Comparison of ENCODE assay signal across 9 cellular contexts in the genomic region with DNA sequence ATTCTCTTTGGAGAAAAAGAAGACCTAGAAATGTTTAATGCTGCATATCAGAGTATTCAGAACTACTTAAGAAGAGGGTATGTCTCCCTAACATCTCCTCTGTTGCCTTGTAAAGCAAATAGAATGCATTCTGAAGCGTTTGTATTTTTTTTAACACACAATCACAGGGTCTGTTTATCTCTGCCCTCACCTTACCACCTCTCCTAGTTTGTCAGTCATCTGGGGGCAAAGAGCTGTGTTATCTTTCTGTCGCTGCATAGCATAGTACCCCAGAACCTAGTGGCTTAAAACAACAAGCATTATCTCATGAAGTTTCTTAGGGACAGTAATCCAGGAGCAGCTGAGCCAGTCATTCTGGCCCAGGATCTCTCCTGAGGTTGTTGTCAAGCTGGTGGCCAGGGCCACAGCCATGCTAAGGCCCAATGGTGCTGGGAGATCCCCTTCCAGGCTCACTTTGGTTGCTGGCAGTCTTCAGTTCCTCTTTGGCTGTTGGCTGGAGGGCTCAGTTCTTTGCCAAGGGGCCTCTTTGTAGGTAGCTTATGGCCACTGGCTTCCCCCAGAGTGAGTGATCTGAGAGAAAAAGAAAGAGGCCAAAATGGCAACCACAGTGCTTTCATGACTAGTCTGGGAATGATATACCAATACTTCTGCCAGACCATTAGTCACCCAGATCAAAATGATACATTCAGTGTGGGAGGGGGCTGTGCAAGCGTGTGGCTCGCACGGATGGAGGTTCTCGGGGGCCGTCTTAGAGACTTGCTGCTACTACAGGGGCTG. TPM values are rescaled to one million over a fixed set of nuclear protein-coding genes. Genes with fewer than 3 reads are reported as not detected.
A peak's percentile ranks its signal among the peaks of the same experiment; 100 is the strongest.
DNase-seq lines count a peak whose midpoint lies in the region; ATAC-seq lines count a peak whose summit lies in the region.
"Had no signal": no experiment of that assay in that cellular context is flagged by ENCODE, and none has a peak within 500 bp of the region (broad histone marks: within the 10 kb centered on the region; RNA-seq: fewer than 3 reads in every experiment).

No MANE protein-coding gene starts in this region.

- H3K36me3 Mint-ChIP-seq in activated T-cell treated with anti-CD3 and anti-CD28 coated beads, Interleukin-2, amount 50 U/mL, for 4 hours (ENCODE audit: insufficient read depth): peaks cover 76% of the 10 kb centered on the region
- H3K36me3 Mint-ChIP-seq in immature natural killer cell: peaks cover 47 to 76% (median 50%) of the 10 kb centered on the region in 3 donors

- DNase-seq in stimulated activated naive CD4-positive, alpha-beta T cell treated with Interleukin-2 at 50 U/mL for 16 hours (lab: John Stamatoyannopoulos, UW): peak; percentile 41
- no peak for DNase-seq in stimulated activated naive CD4-positive, alpha-beta T cell (lab: John Stamatoyannopoulos, UW)
- no peak for DNase-seq in activated T-cell treated with anti-CD3 and anti-CD28 coated beads, Interleukin-2, amount 50 U/mL, for 4 hours
- DNase-seq in foreskin melanocyte (no peak), NCI-H1436 (lab: John Stamatoyannopoulos, UW) (no peak), immature natural killer cell (no peak), NCI-H446 (lab: John Stamatoyannopoulos, UW) (no peak)
- DNase-seq: mammary epithelial cell had no signal

- no peaks in the 10 kb centered on the region for H3K27me3 Mint-ChIP-seq in activated T-cell treated with anti-CD3 and anti-CD28 coated beads, Interleukin-2, amount 50 U/mL, for 4 hours (ENCODE audit: low read depth)
- no peaks in the 10 kb centered on the region for H3K27me3 Mint-ChIP-seq in immature natural killer cell (ENCODE audit: low read depth in 3 of 3)

- peak overlapping the region in 2 of 6 donors; percentile 2 to 22 for H3K27ac Mint-ChIP-seq in immature natural killer cell

- no peak overlapping the region for H3K4me3 Mint-ChIP-seq in activated T-cell treated with anti-CD3 and anti-CD28 coated beads, Interleukin-2, amount 50 U/mL, for 4 hours
- no peak overlapping the region for H3K4me3 Mint-ChIP-seq in immature natural killer cell

- no peaks in the 10 kb centered on the region for H3K9me3 Mint-ChIP-seq in activated T-cell treated with anti-CD3 and anti-CD28 coated beads, Interleukin-2, amount 50 U/mL, for 4 hours
- H3K9me3 Mint-ChIP-seq in immature natural killer cell: no peaks in the 10 kb centered on the region

- peaks cover 23% of the 10 kb centered on the region for H3K4me1 Mint-ChIP-seq in activated T-cell treated with anti-CD3 and anti-CD28 coated beads, Interleukin-2, amount 50 U/mL, for 4 hours (ENCODE audit: low read depth)
- peaks cover 0 to 2% of the 10 kb centered on the region in 2 donors for H3K4me1 Mint-ChIP-seq in immature natural killer cell

- peak; percentile 98 for ATAC-seq in HG02852 (IDR thresholded peaks at IDR 0.05; ENCODE audit: unreplicated experiment)
- ATAC-seq in activated T-cell treated with anti-CD3 and anti-CD28 coated beads, Interleukin-2, amount 50 U/mL, for 4 hours: peak; percentile 94 to 95

RNA-seq across cellular contexts. Expression of a gene that starts 17.8 kb away (rescaled TPM):
- total RNA-seq in activated T-cell treated with anti-CD3 and anti-CD28 coated beads, Interleukin-2, amount 50 U/mL, for 4 hours: 100 to 1,000 TPM in 1 of 3 donors, 10 to 100 TPM in 2; 94.0 to 138 (median 97.2) TPM
- 10 to 100 TPM; 15.3 to 29.3 (median 24.0) TPM for polyA plus RNA-seq in immature natural killer cell
